Comparison of ENCODE assay signal across 8 cellular contexts in the genomic region with DNA sequence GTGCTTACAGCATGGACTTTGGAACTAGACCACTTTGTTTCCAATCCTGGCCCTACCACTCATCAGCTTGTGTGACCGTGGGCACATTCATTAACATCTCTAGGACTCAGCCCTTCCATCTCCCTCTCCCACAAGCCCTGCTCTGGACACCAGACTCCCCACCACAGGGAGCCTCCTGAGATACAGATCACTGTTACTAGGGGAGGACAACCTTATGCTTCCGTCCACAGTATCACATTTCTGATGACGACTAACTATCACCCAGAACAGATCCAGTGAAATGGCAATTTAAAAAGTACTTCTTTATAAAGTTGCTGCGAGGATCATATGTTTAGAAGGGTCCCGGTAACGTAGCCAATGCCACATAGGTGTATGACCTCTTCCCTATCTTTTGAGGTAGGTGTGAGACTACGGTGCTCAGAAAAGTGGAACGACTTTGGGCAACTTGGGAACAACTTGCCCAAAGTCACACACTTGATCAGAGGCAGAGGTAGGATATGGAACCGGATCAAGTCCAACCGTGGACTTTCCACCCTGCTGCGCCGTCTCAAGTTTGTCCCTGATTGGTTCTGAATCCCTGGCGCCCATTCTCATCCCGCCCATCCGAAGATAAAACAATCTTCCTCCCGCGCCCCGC.
DNase-seq lines count a peak whose midpoint lies in the region; TF ChIP-seq lines count a peak whose summit lies in the region.

No MANE protein-coding gene starts in this region.

- H3K4me3 ChIP-seq in fibroblast of lung (replicated peaks in 1 of 4; ENCODE audit: control extremely low read depth in 1 of 4, insufficient read depth in 1 of 4, low read depth in 3 of 4, low read length in 4 of 4): peak overlapping the region; percentile 61 to 73 (median 68)
- H3K4me3 ChIP-seq in retinal pigment epithelial cell (ENCODE audit: low read length): peak overlapping the region; percentile 72

- H3K4me1 Mint-ChIP-seq in HFFc6 (ENCODE audit: low read depth): peaks cover 22% of the 10 kb centered on the region

- H3K9me3 Mint-ChIP-seq in HFFc6: no peaks in the 10 kb centered on the region

- no peaks in the 10 kb centered on the region for H3K9me3 ChIP-seq in fibroblast of lung (ENCODE audit: control insufficient read depth, insufficient read depth, low read depth, low read length)

- H3K36me3 Mint-ChIP-seq in HFFc6 (ENCODE audit: low read depth): no peaks in the 10 kb centered on the region

- no peaks in the 10 kb centered on the region for H3K36me3 ChIP-seq in fibroblast of lung (ENCODE audit: control insufficient read depth, insufficient read depth, low read length)

- H3K27ac ChIP-seq in fibroblast of lung (ENCODE audit: insufficient read depth, low read length): no peak overlapping the region

- H3K9ac ChIP-seq in fibroblast of lung (ENCODE audit: insufficient read depth, low read length): no peak overlapping the region

- peaks cover 3% of the 10 kb centered on the region for H3K4me1 ChIP-seq in fibroblast of lung (ENCODE audit: control insufficient read depth, extremely low read depth, insufficient read depth, low read length)

- TF ChIP-seq CTCF in HFFc6 (IDR thresholded peaks at IDR 0.05) (no peak), fibroblast of lung (conservative IDR thresholded peaks at IDR 0.05 in 1 of 2, IDR thresholded peaks at IDR 0.05 in 1 of 2; ENCODE audit: low read depth in 1 of 2, low read length in 2 of 2) (no peak), retinal pigment epithelial cell (conservative IDR thresholded peaks at IDR 0.05; ENCODE audit: low read depth, low read length) (no peak)

- peaks cover 9% of the 10 kb centered on the region for H3K27me3 ChIP-seq in fibroblast of lung (ENCODE audit: control insufficient read depth, insufficient read depth, low read length)

- no peaks in the 10 kb centered on the region for H3K79me2 ChIP-seq in fibroblast of lung (ENCODE audit: control insufficient read depth, insufficient read depth, low read length)

- H3K27me3 Mint-ChIP-seq in HFFc6 (ENCODE audit: insufficient read depth): peaks cover 16% of the 10 kb centered on the region

- H3K4me2 ChIP-seq in fibroblast of lung (ENCODE audit: extremely low read depth, insufficient read depth, low read length): peak overlapping the region; percentile 94

- H3K4me3 Mint-ChIP-seq in HFFc6: peak overlapping the region; percentile 89

- peak; percentile 14 for DNase-seq in ELF-1 (ENCODE audit: low read depth, low spot score)
- no peak for DNase-seq in HFFc6
- DNase-seq in RPMI7951 (ENCODE audit: low read depth): peak; percentile 17
- no peak for DNase-seq in fibroblast of lung (ENCODE audit: low read depth in 2 of 2)
- DNase-seq in retinal pigment epithelial cell (ENCODE audit: low read depth): no peak
- DNase-seq in HK-2 (ENCODE audit: unreplicated experiment): no peak
- no peak for DNase-seq in effector CD8-positive, alpha-beta T cell (lab: John Stamatoyannopoulos, UW)
- DNase-seq in activated CD8-positive, alpha-beta memory T cell treated with anti-CD3 and anti-CD28 coated beads, Interleukin-2, amount 50 U/mL, for 48 hours: no peak

- no peaks in the 10 kb centered on the region for H4K20me1 ChIP-seq in fibroblast of lung (ENCODE audit: control insufficient read depth, extremely low read depth, insufficient read depth, low read length)

- H2AFZ ChIP-seq in fibroblast of lung (ENCODE audit: low read length): peak overlapping the region; percentile 93

- H3K27ac Mint-ChIP-seq in HFFc6: peak overlapping the region; percentile 57; the same call in 1 of the 2 replicates

Comparison
In these comparisons a context has a peak if more than half of its experiments do, and no peak if none do; other contexts are left out.
1. DNase-seq: peak in ELF-1 (single experiment) and RPMI7951 (single experiment); none in HFFc6 (single experiment), fibroblast of lung (0 of 2), retinal pigment epithelial cell (single experiment), HK-2 (single experiment), effector CD8-positive, alpha-beta T cell (single experiment) and activated CD8-positive, alpha-beta memory T cell treated with anti-CD3 and anti-CD28 coated beads, Interleukin-2, amount 50 U/mL, for 48 hours (single experiment).